ENCODE assay signal across 10 cellular contexts in the genomic region with DNA sequence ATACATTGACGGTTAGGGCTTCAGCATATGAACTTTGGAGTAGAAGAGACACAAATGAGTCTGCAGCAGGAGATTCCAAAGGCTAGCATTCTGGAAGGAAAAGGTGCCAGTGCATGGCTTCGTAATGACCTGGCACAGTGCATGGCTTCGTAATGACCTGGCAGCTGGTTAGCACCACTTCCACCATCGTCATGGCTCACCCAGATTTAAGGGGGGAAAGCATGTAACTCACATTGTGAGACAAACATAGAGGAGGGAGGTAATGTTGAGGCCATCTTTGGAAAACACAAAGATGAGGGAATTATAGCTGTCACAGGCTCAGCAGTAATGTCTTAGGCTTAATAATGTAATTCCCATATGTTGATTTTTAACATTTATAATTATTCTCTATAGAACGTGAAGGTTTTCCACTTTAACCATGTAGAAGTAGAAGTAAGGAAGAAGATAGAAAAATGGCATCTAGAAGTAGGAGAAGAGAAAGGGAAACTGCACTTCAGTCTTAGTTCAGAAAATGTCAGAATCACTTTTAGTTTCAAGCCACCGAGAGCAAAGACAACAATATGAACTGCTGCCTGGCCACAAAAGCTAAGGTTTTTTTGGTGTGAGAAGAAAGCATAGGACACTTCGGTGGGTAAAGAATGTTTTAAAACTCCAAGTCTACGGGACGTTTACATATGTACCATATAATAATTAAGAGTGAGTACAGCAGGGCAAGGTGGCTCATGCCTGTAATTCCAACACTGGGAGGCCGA. TPM values are rescaled to one million over a fixed set of nuclear protein-coding genes. Genes with fewer than 3 reads are reported as not detected.
DNase-seq lines count a peak whose midpoint lies in the region; ATAC-seq, FAIRE-seq and TF ChIP-seq lines count a peak whose summit lies in the region.
"Had no signal": no experiment of that assay in that cellular context is flagged by ENCODE, and none has a peak within 500 bp of the region (broad histone marks: within the 10 kb centered on the region; RNA-seq: fewer than 3 reads in every experiment).

No MANE protein-coding gene starts in this region.

- ATAC-seq in stimulated activated naive CD8-positive, alpha-beta T cell treated with anti-CD3 and anti-CD28 coated beads, Interleukin-15, amount 100 ng/mL, for 72 hours, result peak; percentile 59
- ATAC-seq in stimulated activated naive CD8-positive, alpha-beta T cell treated with anti-CD3 and anti-CD28 coated beads, Interleukin-15, Interleukin-2, amounts not matched to agents 100 U/mL and 50 U/mL, for 24 hours, result no peak
- ATAC-seq in HG02938 (IDR thresholded peaks at IDR 0.05; ENCODE audit: unreplicated experiment), result peak; percentile 72
- no peak for ATAC-seq in HG02623 (IDR thresholded peaks at IDR 0.05; ENCODE audit: unreplicated experiment)

- intact Hi-C loops in activated CD4-positive, alpha-beta memory T cell treated with anti-CD3 and anti-CD28 coated beads for 36 hours (cut with micrococcal nuclease), result no loop called here

- no peak for FAIRE-seq in small intestine (lab: Jason Lieb, UNC)

- 23 to 52% (median 41%) methylated on average over 10 of the region's 10 CpGs for WGBS in small intestine, 3 donors

- POLR2A ChIA-PET in activated CD4-positive, alpha-beta memory T cell treated with anti-CD3 and anti-CD28 coated beads for 36 hours (lab: Charles Lee), result no interaction called here

- no peaks in the 10 kb centered on the region for H3K27me3 ChIP-seq in small intestine (ENCODE audit: control insufficient read depth in 2 of 2, insufficient read depth in 2 of 2, low read length in 2 of 2)
- H3K27me3 ChIP-seq: BE2C had no signal

- no peaks in the 10 kb centered on the region for H3K36me3 ChIP-seq in small intestine (ENCODE audit: control insufficient read depth in 2 of 2, insufficient read depth in 2 of 2, low read length in 2 of 2)
- H3K36me3 ChIP-seq: BE2C had no signal

- peaks cover 7% of the 10 kb centered on the region for H3K27me3 Mint-ChIP-seq in stimulated activated naive CD8-positive, alpha-beta T cell treated with anti-CD3 and anti-CD28 coated beads, Interleukin-15, amount 100 ng/mL, for 72 hours
- H3K27me3 Mint-ChIP-seq in activated CD4-positive, alpha-beta memory T cell treated with anti-CD3 and anti-CD28 coated beads for 36 hours, result no peaks in the 10 kb centered on the region

- TF ChIP-seq POLR2A in erythroblast (IDR thresholded peaks at IDR 0.05; ENCODE audit: low read length), result no peak

- peaks cover 13 to 17% of the 10 kb centered on the region in 2 donors for H3K9me3 Mint-ChIP-seq in stimulated activated naive CD8-positive, alpha-beta T cell treated with anti-CD3 and anti-CD28 coated beads, Interleukin-15, amount 100 ng/mL, for 72 hours
- H3K9me3 Mint-ChIP-seq in activated CD4-positive, alpha-beta memory T cell treated with anti-CD3 and anti-CD28 coated beads for 36 hours, result no peaks in the 10 kb centered on the region

- peak overlapping the region; percentile 44 to 51 for H3K4me3 Mint-ChIP-seq in stimulated activated naive CD8-positive, alpha-beta T cell treated with anti-CD3 and anti-CD28 coated beads, Interleukin-15, amount 100 ng/mL, for 72 hours
- H3K4me3 Mint-ChIP-seq in activated CD4-positive, alpha-beta memory T cell treated with anti-CD3 and anti-CD28 coated beads for 36 hours, result no peak overlapping the region

- no peak for DNase-seq in stimulated activated naive CD8-positive, alpha-beta T cell treated with anti-CD3 and anti-CD28 coated beads, Interleukin-15, amount 100 ng/mL, for 72 hours
- DNase-seq in stimulated activated naive CD8-positive, alpha-beta T cell treated with anti-CD3 and anti-CD28 coated beads, Interleukin-15, Interleukin-2, amounts not matched to agents 100 U/mL and 50 U/mL, for 24 hours, result no peak
- DNase-seq in activated CD4-positive, alpha-beta memory T cell treated with anti-CD3 and anti-CD28 coated beads for 36 hours, result no peak
- peak; percentile 33 for DNase-seq in small intestine
- DNase-seq in NCI-H748 (lab: John Stamatoyannopoulos, UW; ENCODE audit: unreplicated experiment), result no peak
- no peak for DNase-seq in erythroblast (lab: John Stamatoyannopoulos, UW)
- DNase-seq: BE2C, NCI-H524 had no signal

- CTCF ChIA-PET in activated CD4-positive, alpha-beta memory T cell treated with anti-CD3 and anti-CD28 coated beads for 36 hours (lab: Charles Lee), result interaction anchor here (0.6 kb wide), 1 partner anchor 65 kb away, joined by 4 read pairs; no protein-coding TSS in a partner anchor

- H3K4me1 ChIP-seq in small intestine (ENCODE audit: control insufficient read depth in 2 of 2, insufficient read depth in 1 of 2, low read depth in 1 of 2, low read length in 1 of 2), result peaks cover 0 to 4% of the 10 kb centered on the region in 2 donors
- H3K4me1 ChIP-seq: BE2C had no signal

- H3K4me1 Mint-ChIP-seq in stimulated activated naive CD8-positive, alpha-beta T cell treated with anti-CD3 and anti-CD28 coated beads, Interleukin-15, amount 100 ng/mL, for 72 hours, result peaks cover 24% of the 10 kb centered on the region
- peaks cover 13% of the 10 kb centered on the region for H3K4me1 Mint-ChIP-seq in activated CD4-positive, alpha-beta memory T cell treated with anti-CD3 and anti-CD28 coated beads for 36 hours (ENCODE audit: low read depth)

- peak overlapping the region; percentile 35 to 77 for H3K27ac Mint-ChIP-seq in stimulated activated naive CD8-positive, alpha-beta T cell treated with anti-CD3 and anti-CD28 coated beads, Interleukin-15, amount 100 ng/mL, for 72 hours
- peak overlapping the region; percentile 68 for H3K27ac Mint-ChIP-seq in activated CD4-positive, alpha-beta memory T cell treated with anti-CD3 and anti-CD28 coated beads for 36 hours

- H3K36me3 Mint-ChIP-seq in activated CD4-positive, alpha-beta memory T cell treated with anti-CD3 and anti-CD28 coated beads for 36 hours, result no peaks in the 10 kb centered on the region

- H3K4me3 ChIP-seq in small intestine (ENCODE audit: low read depth in 1 of 2, low read length in 2 of 2), result no peak overlapping the region

- no peak overlapping the region for H3K27ac ChIP-seq in small intestine (ENCODE audit: low read depth in 1 of 2, low read length in 1 of 2)

- no peaks in the 10 kb centered on the region for H3K9me3 ChIP-seq in small intestine (ENCODE audit: control insufficient read depth, low read depth)
- H3K9me3 ChIP-seq: BE2C had no signal

RNA-seq across cellular contexts. Expression of gene STK25, which starts 6.8 kb away (rescaled TPM):
- 10 to 100 TPM; 97.9 to 99.1 TPM for total RNA-seq in activated CD4-positive, alpha-beta memory T cell treated with anti-CD3 and anti-CD28 coated beads for 36 hours
- 100 to 1,000 TPM; 125 to 190 (median 175) TPM for polyA plus RNA-seq in small intestine

RNA-seq across cellular contexts. Expression of gene BOK, which starts 43.4 kb away (rescaled TPM):
- total RNA-seq in activated CD4-positive, alpha-beta memory T cell treated with anti-CD3 and anti-CD28 coated beads for 36 hours, result under 1 TPM; 0.07 to 0.10 TPM
- 10 to 100 TPM in 2 of 3 donors, 1 to 10 TPM in 1; 4.5 to 15.5 (median 14.9) TPM for polyA plus RNA-seq in small intestine

Comparison
In these comparisons a context has a peak if more than half of its experiments do, and no peak if none do; other contexts are left out.
1. ATAC-seq: peak in stimulated activated naive CD8-positive, alpha-beta T cell treated with anti-CD3 and anti-CD28 coated beads, Interleukin-15, amount 100 ng/mL, for 72 hours (single experiment) and HG02938 (single experiment); none in stimulated activated naive CD8-positive, alpha-beta T cell treated with anti-CD3 and anti-CD28 coated beads, Interleukin-15, Interleukin-2, amounts not matched to agents 100 U/mL and 50 U/mL, for 24 hours (single experiment) and HG02623 (single experiment).